ENCODE assay signal across 15 cellular contexts in genomic region chr1:234718509-234719453, GRCh38.
A peak's percentile ranks its signal among the peaks of the same experiment; 100 is the strongest.
DNase-seq lines count a peak whose midpoint lies in the region; ATAC-seq and TF ChIP-seq lines count a peak whose summit lies in the region.
"Had no signal": no experiment of that assay in that cellular context is flagged by ENCODE, and none has a peak within 500 bp of the region (broad histone marks: within the 10 kb centered on the region; RNA-seq: fewer than 3 reads in every experiment).

No MANE protein-coding gene starts in this region.

- no peak overlapping the region for H2AFZ ChIP-seq in IMR-90 (replicated peaks; ENCODE audit: low read length, poor library complexity)

- ATAC-seq in IMR-90 (ENCODE audit: low read depth): no peak
- ATAC-seq in activated CD8-positive, alpha-beta memory T cell treated with anti-CD3 and anti-CD28 coated beads, Interleukin-2, amount 10 ng/mL, durations not matched to agents 7 days and 5 days: no peak
- ATAC-seq: HCT116, natural killer cell had no signal

- H3K9ac ChIP-seq in IMR-90 (ENCODE audit: low read depth, low read length): no peak overlapping the region
- peak overlapping the region in 1 of 2 donors; percentile 90 for H3K9ac ChIP-seq in colonic mucosa (ENCODE audit: low read depth in 2 of 2, low read length in 2 of 2)

- no peak for TF ChIP-seq CTCF in IMR-90 (conservative IDR thresholded peaks at IDR 0.05; ENCODE audit: low read depth, low read length)
- no peak for TF ChIP-seq CTCF in colonic mucosa (IDR thresholded peaks at IDR 0.05)
- no peak for TF ChIP-seq CTCF in suprapubic skin (IDR thresholded peaks at IDR 0.05)

- no peak for DNase-seq in IMR-90
- no peak for DNase-seq in colonic mucosa
- no peak for DNase-seq in suprapubic skin (ENCODE audit: low spot score in 2 of 2)
- no peak for DNase-seq in activated CD8-positive, alpha-beta memory T cell treated with anti-CD3 and anti-CD28 coated beads, Interleukin-2, amount 10 ng/mL, durations not matched to agents 7 days and 5 days
- no peak for DNase-seq in nucleus accumbens (lab: John Stamatoyannopoulos, UW)
- DNase-seq in NCI-H1417 (lab: John Stamatoyannopoulos, UW): no peak
- no peak for DNase-seq in cerebellar nuclear complex (lab: John Stamatoyannopoulos, UW)
- DNase-seq: activated CD8-positive, alpha-beta memory T cell treated with anti-CD3 and anti-CD28 coated beads for 24 hours; activated naive CD4-positive, alpha-beta T cell treated with anti-CD3 and anti-CD28 coated beads for 36 hours; natural killer cell; NCI-H1417 treated with DMSO at 0.1 percent for 48 hours; NCI-H510A; T-helper 9 cell had no signal

- H3K4me2 ChIP-seq in IMR-90 (ENCODE audit: low read depth, low read length): no peak overlapping the region

- H3K27ac ChIP-seq in IMR-90 (ENCODE audit: insufficient read depth, low read length) (no peak overlapping the region), colonic mucosa (peak overlapping the region; percentile 54), muscle layer of duodenum (ENCODE audit: low read length) (peak overlapping the region; percentile 90), suprapubic skin (peak overlapping the region; percentile 33)

- H2BK5ac ChIP-seq in IMR-90 (ENCODE audit: low read depth, low read length, poor library complexity, severe bottlenecking): no peak overlapping the region

- H3K4me3 ChIP-seq in IMR-90 (ENCODE audit: insufficient read depth, low read depth, low read length) (no peak overlapping the region), colonic mucosa (no peak overlapping the region), muscle layer of duodenum (ENCODE audit: low read depth in 1 of 2, low read length in 2 of 2) (no peak overlapping the region), suprapubic skin (no peak overlapping the region)

- dilution Hi-C loops in IMR-90 (cut with HindIII; ENCODE audit: low sequenced_read_pairs, unreplicated experiment): no loop called here

- H2BK120ac ChIP-seq in IMR-90 (ENCODE audit: low read depth, low read length): peak overlapping the region; percentile 7; the same call in 1 of the 2 replicates

- H4K20me1 ChIP-seq in IMR-90 (ENCODE audit: insufficient read depth, low read length): no peaks in the 10 kb centered on the region

- no peak overlapping the region for H2AK9ac ChIP-seq in IMR-90 (replicated peaks; ENCODE audit: low read depth, low read length, poor library complexity)

- peaks cover 29% of the 10 kb centered on the region for H3K4me1 ChIP-seq in IMR-90 (ENCODE audit: control insufficient read depth, insufficient read depth, low read length)
- peaks cover 36% of the 10 kb centered on the region for H3K4me1 ChIP-seq in colonic mucosa
- H3K4me1 ChIP-seq in muscle layer of duodenum (ENCODE audit: control insufficient read depth in 1 of 2, insufficient read depth in 2 of 2, low read length in 2 of 2): peaks cover 34 to 77% of the 10 kb centered on the region in 2 donors
- peaks cover 81% of the 10 kb centered on the region for H3K4me1 ChIP-seq in suprapubic skin

- H3K36me3 ChIP-seq in IMR-90 (ENCODE audit: control insufficient read depth, insufficient read depth, low read length) (no peaks in the 10 kb centered on the region), colonic mucosa (no peaks in the 10 kb centered on the region), muscle layer of duodenum (ENCODE audit: control insufficient read depth in 1 of 2, insufficient read depth in 2 of 2, low read length in 2 of 2) (peaks cover 0 to 4% of the 10 kb centered on the region in 2 donors), suprapubic skin (no peaks in the 10 kb centered on the region)

- TF ChIP-seq POLR2A in IMR-90 (IDR thresholded peaks at IDR 0.05; ENCODE audit: low read depth, low read length) (no peak), suprapubic skin (IDR thresholded peaks at IDR 0.05) (no peak)

- H2AK5ac ChIP-seq in IMR-90 (ENCODE audit: low read depth, low read length): peak overlapping the region; percentile 9; the same call in 1 of the 2 replicates

- H3K4ac ChIP-seq in IMR-90 (ENCODE audit: low read depth, low read length): peak overlapping the region; percentile 14; the same call in 1 of the 2 replicates

- H3K27ac Mint-ChIP-seq in activated CD8-positive, alpha-beta memory T cell treated with anti-CD3 and anti-CD28 coated beads, Interleukin-2, amount 10 ng/mL, durations not matched to agents 7 days and 5 days: no peak overlapping the region
- H3K27ac Mint-ChIP-seq: activated naive CD4-positive, alpha-beta T cell treated with anti-CD3 and anti-CD28 coated beads for 36 hours; natural killer cell had no signal

- H3K4me3 Mint-ChIP-seq in activated CD8-positive, alpha-beta memory T cell treated with anti-CD3 and anti-CD28 coated beads, Interleukin-2, amount 10 ng/mL, durations not matched to agents 7 days and 5 days: no peak overlapping the region
- H3K4me3 Mint-ChIP-seq: activated naive CD4-positive, alpha-beta T cell treated with anti-CD3 and anti-CD28 coated beads for 36 hours; natural killer cell had no signal

- H2BK15ac ChIP-seq in IMR-90 (ENCODE audit: low read depth, low read length): peak overlapping the region; percentile 12; the same call in 1 of the 3 replicates

- H3K9me1 ChIP-seq in IMR-90 (ENCODE audit: insufficient read depth, low read length): peaks cover 14% of the 10 kb centered on the region

- no peaks in the 10 kb centered on the region for H3K36me3 Mint-ChIP-seq in activated CD8-positive, alpha-beta memory T cell treated with anti-CD3 and anti-CD28 coated beads, Interleukin-2, amount 10 ng/mL, durations not matched to agents 7 days and 5 days
- H3K36me3 Mint-ChIP-seq: natural killer cell had no signal

- H2BK20ac ChIP-seq in IMR-90 (ENCODE audit: low read depth, low read length): 0 out of 2 replicates have a peak overlapping the region, but pooled peaks have one; percentile 53

- WGBS in IMR-90 (ENCODE audit: extremely low coverage in 2 of 2, insufficient read length in 1 of 2), 2 experiments: 100% methylated on average over 2 of the region's 10 CpGs; no CpG with 5 or more reads in 1 of the 2 experiments
- 81% methylated on average over 10 of the region's 10 CpGs for WGBS in suprapubic skin

- peaks cover 0 to 8% of the 10 kb centered on the region in 2 experiments; a peak in 2 of 4 replicates for H3K79me1 ChIP-seq in IMR-90 (ENCODE audit: low read depth in 1 of 2, low read length in 2 of 2)

- BruUV-seq in IMR-90 (replicated peaks; lab: Mats Ljungman, UMichigan): no TSS peak

- H3K14ac ChIP-seq in IMR-90 (replicated peaks; ENCODE audit: low read depth, low read length): peak overlapping the region; percentile 33; the same call in 1 of the 2 replicates

- no peak overlapping the region for H3K56ac ChIP-seq in IMR-90 (ENCODE audit: extremely low read depth, insufficient read depth, low read length)

- no peak for TF ChIP-seq EP300 in suprapubic skin (IDR thresholded peaks at IDR 0.05)

- no peak overlapping the region for H3K18ac ChIP-seq in IMR-90 (ENCODE audit: low read depth, low read length)

- H3K27me3 Mint-ChIP-seq in activated CD8-positive, alpha-beta memory T cell treated with anti-CD3 and anti-CD28 coated beads, Interleukin-2, amount 10 ng/mL, durations not matched to agents 7 days and 5 days: no peaks in the 10 kb centered on the region

- no peaks in the 10 kb centered on the region for H3K27me3 ChIP-seq in IMR-90 (ENCODE audit: control insufficient read depth, insufficient read depth, low read length)
- H3K27me3 ChIP-seq in colonic mucosa: no peaks in the 10 kb centered on the region
- H3K27me3 ChIP-seq in muscle layer of duodenum (ENCODE audit: low read depth, low read length): no peaks in the 10 kb centered on the region
- H3K27me3 ChIP-seq in suprapubic skin: no peaks in the 10 kb centered on the region

- in situ Hi-C loops in IMR-90 (cut with MboI; ENCODE audit: low sequenced_read_pairs): no loop called here

- TF ChIP-seq RAD21 in IMR-90 (IDR thresholded peaks at IDR 0.05; ENCODE audit: low read length): no peak

- H3K9me3 ChIP-seq in IMR-90 (ENCODE audit: control insufficient read depth, insufficient read depth, low read length) (no peaks in the 10 kb centered on the region), colonic mucosa (no peaks in the 10 kb centered on the region), muscle layer of duodenum (ENCODE audit: control insufficient read depth in 1 of 2, low read length in 2 of 2) (no peaks in the 10 kb centered on the region), suprapubic skin (no peaks in the 10 kb centered on the region)

- H4K91ac ChIP-seq in IMR-90 (ENCODE audit: insufficient read depth, low read depth, low read length): peak overlapping the region; percentile 13; the same call in 1 of the 2 replicates

- CTCF ChIA-PET in IMR-90 (lab: Yijun Ruan, JAX): interaction anchor here (0.6 kb wide), 1 partner anchor 22 kb away, joined by 6 read pairs; no protein-coding TSS in a partner anchor
- CTCF ChIA-PET in activated CD8-positive, alpha-beta memory T cell treated with anti-CD3 and anti-CD28 coated beads, Interleukin-2, amount 10 ng/mL, durations not matched to agents 7 days and 5 days (lab: Charles Lee): interaction anchor here (1.1 to 1.6 kb wide), 3 partner anchors 14 to 106 kb away, joined by 3 to 6 read pairs (median 4); no protein-coding TSS in a partner anchor

- peaks cover 17% of the 10 kb centered on the region for H3K4me1 Mint-ChIP-seq in activated CD8-positive, alpha-beta memory T cell treated with anti-CD3 and anti-CD28 coated beads, Interleukin-2, amount 10 ng/mL, durations not matched to agents 7 days and 5 days

- H3K9me3 Mint-ChIP-seq in activated CD8-positive, alpha-beta memory T cell treated with anti-CD3 and anti-CD28 coated beads, Interleukin-2, amount 10 ng/mL, durations not matched to agents 7 days and 5 days (ENCODE audit: low read depth): no peaks in the 10 kb centered on the region
- H3K9me3 Mint-ChIP-seq: activated naive CD4-positive, alpha-beta T cell treated with anti-CD3 and anti-CD28 coated beads for 36 hours; natural killer cell had no signal

- no peak overlapping the region for H4K8ac ChIP-seq in IMR-90 (ENCODE audit: low read depth in 2 of 2, low read length in 2 of 2)

- intact Hi-C loops in IMR-90 (cut with micrococcal nuclease): no loop called here
- intact Hi-C loops in colonic mucosa (cut with DNase I): no loop called here

- POLR2A ChIA-PET in IMR-90 (lab: Charles Lee; ENCODE audit: unreplicated experiment): interaction anchor here (0.6 kb wide), 1 partner anchor 207 kb away, joined by 6 read pairs; no protein-coding TSS in a partner anchor

- no peak overlapping the region for H3K23ac ChIP-seq in IMR-90 (ENCODE audit: low read depth, low read length)

- H4K5ac ChIP-seq in IMR-90 (ENCODE audit: low read depth, low read length): no peak overlapping the region

TF ChIP-seq in IMR-90, 13 proteins besides CTCF, POLR2A, EP300 and RAD21:
- TF ChIP-seq RCOR1 (IDR thresholded peaks at IDR 0.05; ENCODE audit: insufficient replicate concordance, low read length) (no peak), FOS (IDR thresholded peaks at IDR 0.05; ENCODE audit: low read depth, low read length) (no peak), BHLHE40 (IDR thresholded peaks at IDR 0.05; ENCODE audit: low read depth, low read length) (no peak)
